In genomic region chr10:133309111-133309719, GRCh38 we compare ENCODE assay signal across 8 cellular contexts. TPM values are rescaled to one million over a fixed set of nuclear protein-coding genes. Genes with fewer than 3 reads are reported as not detected.
DNase-seq lines count a peak whose midpoint lies in the region; ATAC-seq and TF ChIP-seq lines count a peak whose summit lies in the region.

No MANE protein-coding gene starts in this region.

- peak overlapping the region; percentile 58 to 76 for H3K4me3 Mint-ChIP-seq in CD14-positive monocyte

- ATAC-seq in GM19438 (IDR thresholded peaks at IDR 0.05; ENCODE audit: low read depth, unreplicated experiment) (peak; percentile 65), HG03558 (IDR thresholded peaks at IDR 0.05; ENCODE audit: extremely low read depth, unreplicated experiment) (peak; percentile 50)

- no peaks in the 10 kb centered on the region for H3K9me3 ChIP-seq in endocrine pancreas (ENCODE audit: control insufficient read depth, low read length)
- no peaks in the 10 kb centered on the region for H3K9me3 ChIP-seq in mesodermal cell (ENCODE audit: control insufficient read depth, low read length)

- H3K36me3 Mint-ChIP-seq in CD14-positive monocyte = peaks cover 50 to 60% of the 10 kb centered on the region in 2 donors

- peak overlapping the region; percentile 90 for H3K9ac ChIP-seq in endocrine pancreas (ENCODE audit: control insufficient read depth, insufficient read depth, low read length)

- H3K36me3 ChIP-seq in endocrine pancreas (ENCODE audit: control insufficient read depth, insufficient read depth, low read length) = no peaks in the 10 kb centered on the region
- peaks cover 33% of the 10 kb centered on the region for H3K36me3 ChIP-seq in mesodermal cell (ENCODE audit: control insufficient read depth, insufficient read depth, low read length)

- WGBS in mesodermal cell (ENCODE audit: insufficient coverage in 2 of 2), 2 experiments = 30 to 32% methylated on average over 39 of the region's 45 CpGs

- peak overlapping the region; percentile 96 for H3K27ac ChIP-seq in mesodermal cell (ENCODE audit: low read depth, low read length, severe bottlenecking)

- TF ChIP-seq CTCF in CD14-positive monocyte (IDR thresholded peaks at IDR 0.05) = no peak

- H3K4me3 ChIP-seq in endocrine pancreas (ENCODE audit: control insufficient read depth, insufficient read depth, low read length) = no peak overlapping the region
- peak overlapping the region; percentile 87 for H3K4me3 ChIP-seq in mesodermal cell (ENCODE audit: extremely low read depth, insufficient read depth, low read length, poor library complexity, severe bottlenecking)

- intact Hi-C loops in CD14-positive monocyte (cut with micrococcal nuclease) = loop anchor here (2.0 to 5.0 kb wide), 3 partner anchors 30 to 52 kb away; no protein-coding TSS in a partner anchor

- DNase-seq in CD14-positive monocyte (ENCODE audit: low spot score) = peak; percentile 95
- DNase-seq in NK-92 (lab: John Stamatoyannopoulos, UW; ENCODE audit: unreplicated experiment) = peak; percentile 26
- DNase-seq in activated CD8-positive, alpha-beta memory T cell treated with anti-CD3 and anti-CD28 coated beads, Interleukin-2, amount 50 U/mL, for 4 hours = peak; percentile 94
- peak; percentile 81 to 84 for DNase-seq in stimulated activated CD8-positive, alpha-beta memory T cell treated with anti-CD3 and anti-CD28 coated beads, Interleukin-15, amount 100 ng/mL, for 4 hours (ENCODE audit: low read depth in 2 of 2)

- H3K27me3 ChIP-seq in endocrine pancreas (ENCODE audit: control insufficient read depth, insufficient read depth, low read length) = no peaks in the 10 kb centered on the region

- H3K4me1 Mint-ChIP-seq in CD14-positive monocyte = peaks cover 35% of the 10 kb centered on the region

- H3K27ac Mint-ChIP-seq in CD14-positive monocyte = peak overlapping the region; percentile 28 to 100 (median 90)

- H3K9me3 Mint-ChIP-seq in CD14-positive monocyte = peaks cover 0 to 3% (median 0%) of the 10 kb centered on the region in 7 donors

- no peaks in the 10 kb centered on the region for H3K4me1 ChIP-seq in endocrine pancreas (ENCODE audit: control insufficient read depth, insufficient read depth, low read length)
- H3K4me1 ChIP-seq in mesodermal cell (ENCODE audit: control insufficient read depth, insufficient read depth, low read length, poor library complexity, severe bottlenecking) = peaks cover 2% of the 10 kb centered on the region

- H3K27me3 Mint-ChIP-seq in CD14-positive monocyte (ENCODE audit: low read depth in 3 of 3) = peaks cover 0 to 5% (median 0%) of the 10 kb centered on the region in 3 donors

RNA-seq across cellular contexts. Expression of gene ZNF511, which starts 0.5 kb away (rescaled TPM):
- polyA plus RNA-seq in CD14-positive monocyte = 100 to 1,000 TPM in 1 of 2 donors, 10 to 100 TPM in 1; 84.7 to 118 TPM
- polyA plus RNA-seq in mesodermal cell (2013, experiment 1 of 2) = 29.6 TPM
- polyA plus RNA-seq in mesodermal cell (2013, experiment 2 of 2) = 30.6 TPM

RNA-seq across cellular contexts. Expression of gene TUBGCP2, which starts 0.5 kb away (rescaled TPM):
- 10 to 100 TPM; 25.9 to 39.3 TPM for polyA plus RNA-seq in CD14-positive monocyte
- 53.7 TPM for polyA plus RNA-seq in mesodermal cell (2013, experiment 1 of 2)
- 48.5 TPM for polyA plus RNA-seq in mesodermal cell (2013, experiment 2 of 2)

RNA-seq across cellular contexts. Expression of gene CALY, which starts 27.5 kb away (rescaled TPM):
- polyA plus RNA-seq in CD14-positive monocyte = not detected
- 2.2 TPM for polyA plus RNA-seq in mesodermal cell (2013, experiment 1 of 2)
- 1.3 TPM for polyA plus RNA-seq in mesodermal cell (2013, experiment 2 of 2)

RNA-seq across cellular contexts. Expression of gene ADAM8, which starts 32.5 kb away (rescaled TPM):
- polyA plus RNA-seq in CD14-positive monocyte = 10 to 100 TPM; 32.7 to 72.8 TPM
- polyA plus RNA-seq in mesodermal cell (2013, experiment 1 of 2) = 1.1 TPM
- 1.9 TPM for polyA plus RNA-seq in mesodermal cell (2013, experiment 2 of 2)

RNA-seq across cellular contexts. Expression of gene PRAP1, which starts 38.0 kb away (rescaled TPM):
- not detected for polyA plus RNA-seq in CD14-positive monocyte
- not detected for polyA plus RNA-seq in mesodermal cell (2013, experiment 1 of 2)
- not detected for polyA plus RNA-seq in mesodermal cell (2013, experiment 2 of 2)

Comparison
In these comparisons a context has a peak if more than half of its experiments do, and no peak if none do; other contexts are left out.
1. DNase-seq: peak in every context shown above with its lines; median percentile 95 in CD14-positive monocyte; 94 in activated CD8-positive, alpha-beta memory T cell treated with anti-CD3 and anti-CD28 coated beads, Interleukin-2, amount 50 U/mL, for 4 hours; 82 in stimulated activated CD8-positive, alpha-beta memory T cell treated with anti-CD3 and anti-CD28 coated beads, Interleukin-15, amount 100 ng/mL, for 4 hours; 26 in NK-92.